Comparison of ENCODE assay signal across 17 cellular contexts in genomic region chrX:28550331-28550872, GRCh38. TPM values are rescaled to one million over a fixed set of nuclear protein-coding genes. Genes with fewer than 3 reads are reported as not detected.
"Had no signal": no experiment of that assay in that cellular context is flagged by ENCODE, and none has a peak within 500 bp of the region (broad histone marks: within the 10 kb centered on the region; RNA-seq: fewer than 3 reads in every experiment).

No MANE protein-coding gene starts in this region.

- H3K36me3 ChIP-seq: thyroid gland had no signal

- H3K9me3 Mint-ChIP-seq: activated naive CD4-positive, alpha-beta T cell treated with anti-CD3 and anti-CD28 coated beads, Interleukin-2, amount 50 U/mL, for 24 hours had no signal

- H3K36me3 Mint-ChIP-seq: activated CD8-positive, alpha-beta memory T cell treated with anti-CD3 and anti-CD28 coated beads, Interleukin-2, amount 10 ng/mL, durations not matched to agents 7 days and 5 days; activated naive CD4-positive, alpha-beta T cell treated with anti-CD3 and anti-CD28 coated beads, Interleukin-2, amount 50 U/mL, for 24 hours; brain; naive thymus-derived CD4-positive, alpha-beta T cell had no signal

- H3K4me1 Mint-ChIP-seq: activated CD8-positive, alpha-beta memory T cell treated with anti-CD3 and anti-CD28 coated beads, Interleukin-2, amount 10 ng/mL, durations not matched to agents 7 days and 5 days; activated naive CD4-positive, alpha-beta T cell treated with anti-CD3 and anti-CD28 coated beads, Interleukin-2, amount 50 U/mL, for 24 hours; brain; naive thymus-derived CD4-positive, alpha-beta T cell had no signal

- ATAC-seq: activated CD4-positive, CD25-positive, alpha-beta regulatory T cell treated with anti-CD3 and anti-CD28 coated beads, Interleukin-2, amount 50 U/mL, for 24 hours; activated CD8-positive, alpha-beta memory T cell treated with anti-CD3 and anti-CD28 coated beads, Interleukin-2, amount 10 ng/mL, durations not matched to agents 7 days and 5 days; left lobe of liver; naive thymus-derived CD4-positive, alpha-beta T cell; right cardiac atrium had no signal

- H3K27me3 ChIP-seq: thyroid gland had no signal

- H3K9me3 ChIP-seq: thyroid gland had no signal

- H3K27me3 Mint-ChIP-seq: activated CD8-positive, alpha-beta memory T cell treated with anti-CD3 and anti-CD28 coated beads, Interleukin-2, amount 10 ng/mL, durations not matched to agents 7 days and 5 days; activated naive CD4-positive, alpha-beta T cell treated with anti-CD3 and anti-CD28 coated beads, Interleukin-2, amount 50 U/mL, for 24 hours; naive thymus-derived CD4-positive, alpha-beta T cell had no signal

- H3K27ac Mint-ChIP-seq: activated CD8-positive, alpha-beta memory T cell treated with anti-CD3 and anti-CD28 coated beads, Interleukin-2, amount 10 ng/mL, durations not matched to agents 7 days and 5 days; activated naive CD4-positive, alpha-beta T cell treated with anti-CD3 and anti-CD28 coated beads, Interleukin-2, amount 50 U/mL, for 24 hours; activated T-cell treated with anti-CD3 and anti-CD28 coated beads, Interleukin-2, amount 50 U/mL, for 24 hours; brain; naive thymus-derived CD4-positive, alpha-beta T cell had no signal

- H3K4me3 Mint-ChIP-seq: activated CD8-positive, alpha-beta memory T cell treated with anti-CD3 and anti-CD28 coated beads, Interleukin-2, amount 10 ng/mL, durations not matched to agents 7 days and 5 days; activated naive CD4-positive, alpha-beta T cell treated with anti-CD3 and anti-CD28 coated beads, Interleukin-2, amount 50 U/mL, for 24 hours; activated T-cell treated with anti-CD3 and anti-CD28 coated beads, Interleukin-2, amount 50 U/mL, for 24 hours; brain; naive thymus-derived CD4-positive, alpha-beta T cell had no signal

- H3K4me1 ChIP-seq: thyroid gland had no signal

- DNase-seq: activated CD4-positive, alpha-beta T cell treated with anti-CD3 and anti-CD28 coated beads, Interleukin-2, amount 50 U/mL, for 4 hours; activated CD8-positive, alpha-beta memory T cell treated with anti-CD3 and anti-CD28 coated beads, Interleukin-2, amount 10 ng/mL, durations not matched to agents 7 days and 5 days; activated effector memory CD4-positive, alpha-beta T cell treated with Interleukin-2 at 50 U/mL for 16 hours; activated T-cell treated with anti-CD3 and anti-CD28 coated beads, Interleukin-2, amount 50 U/mL, for 24 hours; amygdala; foreskin melanocyte; head of caudate nucleus; mammary epithelial cell; naive thymus-derived CD4-positive, alpha-beta T cell; right cardiac atrium; small intestine; T-helper 2 cell; thyroid gland had no signal

- H3K4me3 ChIP-seq: thyroid gland had no signal

RNA-seq across cellular contexts. Expression of gene IL1RAPL1, which starts 36.8 kb away (rescaled TPM):
- total RNA-seq: activated CD8-positive, alpha-beta memory T cell treated with anti-CD3 and anti-CD28 coated beads, Interleukin-2, amount 10 ng/mL, durations not matched to agents 7 days and 5 days; left lobe of liver; naive thymus-derived CD4-positive, alpha-beta T cell had no signal
